Comparison of ENCODE assay signal across 12 cellular contexts in genomic region chr22:42932197-42932519, GRCh38.
A peak's percentile ranks its signal among the peaks of the same experiment; 100 is the strongest.
DNase-seq lines count a peak whose midpoint lies in the region; ATAC-seq, FAIRE-seq and TF ChIP-seq lines count a peak whose summit lies in the region.
"Had no signal": no experiment of that assay in that cellular context is flagged by ENCODE, and none has a peak within 500 bp of the region (broad histone marks: within the 10 kb centered on the region; RNA-seq: fewer than 3 reads in every experiment).

No MANE protein-coding gene starts in this region.

- H3K36me3 ChIP-seq in prostate gland, result no peaks in the 10 kb centered on the region

- H3K27ac ChIP-seq in A549, result peak overlapping the region; percentile 29 to 79; a peak in 2 of 6 replicates
- peak overlapping the region in 50 of 59 donors; percentile 5 to 97 (median 74) for H3K27ac ChIP-seq in dorsolateral prefrontal cortex
- peak overlapping the region; percentile 82 to 93 for H3K27ac ChIP-seq in prostate gland

- no peak for DNase-seq in A549 (ENCODE audit: low read depth in 1 of 2, low spot score in 1 of 2)
- no peak for DNase-seq in dorsolateral prefrontal cortex
- no peak for DNase-seq in prostate gland (ENCODE audit: low spot score)
- no peak for DNase-seq in stimulated activated CD4-positive, alpha-beta T cell treated with anti-CD3 and anti-CD28 coated beads, Interleukin-1b, Interleukin-23, amount 100 ng/mL, for 48 hours
- no peak for DNase-seq in stimulated activated CD4-positive, alpha-beta T cell treated with anti-CD3 and anti-CD28 coated beads, Interleukin-4, amount 100 ng/mL, for 24 hours
- DNase-seq in stimulated activated CD4-positive, alpha-beta T cell treated with anti-CD3 and anti-CD28 coated beads, Interleukin-2, amount 100 ng/mL, for 48 hours, result no peak
- DNase-seq: activated effector memory CD4-positive, alpha-beta T cell treated with anti-CD3 and anti-CD28 coated beads, Interleukin-2, amount 50 U/mL, for 16 hours; effector memory CD8-positive, alpha-beta T cell; NCI-H2029; PC-3 had no signal

- H3K4me3 ChIP-seq in A549 (no peak overlapping the region), dorsolateral prefrontal cortex (no peak overlapping the region), prostate gland (no peak overlapping the region)

- no peak for TF ChIP-seq POLR2A in A549 (IDR thresholded peaks at IDR 0.05; ENCODE audit: low read length)
- no peak for TF ChIP-seq POLR2A in prostate gland (IDR thresholded peaks at IDR 0.05)

- intact Hi-C loops in dorsolateral prefrontal cortex (cut with DNase I), result no loop called here
- intact Hi-C loops in prostate gland (cut with DNase I), result no loop called here

- TF ChIP-seq EP300 in A549 (IDR thresholded peaks at IDR 0.05), result no peak

- CTCF ChIA-PET in A549 (lab: Yijun Ruan, JAX), result interaction anchor here (1.2 kb wide), 2 partner anchors 9 to 158 kb away, joined by 3 read pairs; no protein-coding TSS in a partner anchor

- no peak for ATAC-seq in A549
- peak; percentile 1 for ATAC-seq in GM21390 (IDR thresholded peaks at IDR 0.05; ENCODE audit: unreplicated experiment)
- no peak for ATAC-seq in HG03280 (IDR thresholded peaks at IDR 0.05; ENCODE audit: unreplicated experiment)
- ATAC-seq: PC-3 had no signal

- TF ChIP-seq CTCF in A549 (IDR thresholded peaks at IDR 0.05), result no peak
- TF ChIP-seq CTCF in dorsolateral prefrontal cortex (IDR thresholded peaks at IDR 0.05 in 54 of 56, conservative IDR thresholded peaks at IDR 0.05 in 2 of 56; ENCODE audit: low read depth in 1 of 56, partially characterized antibody in 56 of 56), result no peak
- TF ChIP-seq CTCF in prostate gland (IDR thresholded peaks at IDR 0.05), result no peak

- H3K4me1 ChIP-seq in A549 (peaks cover 79% of the 10 kb centered on the region), prostate gland (replicated peaks) (peaks cover 42% of the 10 kb centered on the region)

- FAIRE-seq in A549 (lab: Jason Lieb, UNC), result no peak

- TF ChIP-seq RAD21 in A549 (conservative IDR thresholded peaks at IDR 0.05 in 1 of 2, IDR thresholded peaks at IDR 0.05 in 1 of 2), result no peak

- no peak overlapping the region for H3K4me2 ChIP-seq in A549

- 92% methylated on average over 4 of the region's 4 CpGs for WGBS in A549 (ENCODE audit: missing lambda C conversion rate)
- 95% methylated on average over 4 of the region's 4 CpGs for WGBS in prostate gland

- POLR2A ChIA-PET in A549 (lab: Yijun Ruan, JAX), result no interaction called here

- H3K9me3 ChIP-seq in A549, result no peaks in the 10 kb centered on the region
- no peaks in the 10 kb centered on the region for H3K9me3 ChIP-seq in prostate gland

- H3K27me3 ChIP-seq in dorsolateral prefrontal cortex (no peaks in the 10 kb centered on the region), prostate gland (replicated peaks; ENCODE audit: insufficient read depth) (no peaks in the 10 kb centered on the region)

TF ChIP-seq in A549, 52 proteins besides CTCF, POLR2A, EP300 and RAD21:
- TF ChIP-seq ATOH8 (CRISPR knock-in tag; IDR thresholded peaks at IDR 0.05; ENCODE audit: low read depth) (no peak), SMC3 (IDR thresholded peaks at IDR 0.05) (no peak), HES2 (IDR thresholded peaks at IDR 0.05) (no peak), HOXB13 (CRISPR knock-in tag; IDR thresholded peaks at IDR 0.05; ENCODE audit: low read depth) (no peak), CBX8 (IDR thresholded peaks at IDR 0.05) (no peak), RFX5 (IDR thresholded peaks at IDR 0.05) (no peak), JUN (IDR thresholded peaks at IDR 0.05) (no peak), CEBPB (IDR thresholded peaks at IDR 0.05) (no peak), MAX (IDR thresholded peaks at IDR 0.05) (no peak), FOSL2 (IDR thresholded peaks at IDR 0.05) (no peak), FOSL2 (CRISPR knock-in tag; IDR thresholded peaks at IDR 0.05) (no peak)
